Comparison of ENCODE assay signal across 8 cellular contexts in genomic region chr2:178761759-178762371, GRCh38. TPM values are rescaled to one million over a fixed set of nuclear protein-coding genes. Genes with fewer than 3 reads are reported as not detected.
DNase-seq lines count a peak whose midpoint lies in the region; ATAC-seq and TF ChIP-seq lines count a peak whose summit lies in the region.

No MANE protein-coding gene starts in this region.

- no peak overlapping the region for H3K23ac ChIP-seq in mesenchymal stem cell (ENCODE audit: low read length in 2 of 2)

- no peak overlapping the region for H2BK15ac ChIP-seq in mesenchymal stem cell (ENCODE audit: low read depth, poor library complexity, severe bottlenecking)

- H3K14ac ChIP-seq in mesenchymal stem cell (ENCODE audit: low read length in 2 of 2) = no peak overlapping the region

- TF ChIP-seq POLR2A in breast epithelium (IDR thresholded peaks at IDR 0.05) = no peak

- H2AK5ac ChIP-seq in mesenchymal stem cell (ENCODE audit: low read length, severe bottlenecking) = no peak overlapping the region

- H3K4ac ChIP-seq in mesenchymal stem cell (ENCODE audit: low read depth in 1 of 2, low read length in 2 of 2) = no peak overlapping the region

- no peak overlapping the region for H2AFZ ChIP-seq in mesenchymal stem cell (ENCODE audit: low read depth, low read length)

- no peak overlapping the region for H3K18ac ChIP-seq in mesenchymal stem cell (ENCODE audit: low read depth in 1 of 2, low read length in 2 of 2)

- no peak overlapping the region for H3K9ac ChIP-seq in mesenchymal stem cell (ENCODE audit: low read length)

- intact Hi-C loops in breast epithelium (cut with DNase I; ENCODE audit: low total_unique reads) (no loop called here), posterior cingulate gyrus (cut with DNase I) (no loop called here)

- H3K36me3 ChIP-seq in breast epithelium (no peaks in the 10 kb centered on the region), mesenchymal stem cell (ENCODE audit: control insufficient read depth in 1 of 2, insufficient read depth in 2 of 2, low read depth in 1 of 2, low read length in 2 of 2) (no peaks in the 10 kb centered on the region)

- H3K9me3 ChIP-seq in breast epithelium (no peaks in the 10 kb centered on the region), mesenchymal stem cell (ENCODE audit: control insufficient read depth, low read length) (no peaks in the 10 kb centered on the region)

- peak in 2 of 3 donors; percentile 40 to 56 for TF ChIP-seq CTCF in breast epithelium (IDR thresholded peaks at IDR 0.05)

- no peak overlapping the region for H2BK5ac ChIP-seq in mesenchymal stem cell (ENCODE audit: low read depth, low read length, poor library complexity, severe bottlenecking)

- no peak overlapping the region for H4K8ac ChIP-seq in mesenchymal stem cell (ENCODE audit: low read length)

- ATAC-seq in GM19035 (IDR thresholded peaks at IDR 0.05; ENCODE audit: unreplicated experiment) (peak; percentile 79), HG03565 (IDR thresholded peaks at IDR 0.05; ENCODE audit: unreplicated experiment) (peak; percentile 58)

- H3K79me1 ChIP-seq in mesenchymal stem cell (replicated peaks; ENCODE audit: low read length, poor library complexity, severe bottlenecking) = no peaks in the 10 kb centered on the region

- H3K4me2 ChIP-seq in mesenchymal stem cell (ENCODE audit: low read length, poor library complexity, severe bottlenecking) = no peak overlapping the region

- H3K27me3 ChIP-seq in breast epithelium (no peaks in the 10 kb centered on the region), mesenchymal stem cell (ENCODE audit: control insufficient read depth in 1 of 2, insufficient read depth in 1 of 2, low read length in 2 of 2) (no peaks in the 10 kb centered on the region)

- H3K4me1 ChIP-seq in breast epithelium (no peaks in the 10 kb centered on the region), mesenchymal stem cell (ENCODE audit: control insufficient read depth, insufficient read depth, low read depth, low read length) (no peaks in the 10 kb centered on the region)

- H3K27ac ChIP-seq in breast epithelium (no peak overlapping the region), mesenchymal stem cell (ENCODE audit: low read length, poor library complexity, severe bottlenecking) (no peak overlapping the region)

- no peak overlapping the region for H2BK12ac ChIP-seq in mesenchymal stem cell (ENCODE audit: low read length in 2 of 2)

- no peak overlapping the region for H4K91ac ChIP-seq in mesenchymal stem cell (ENCODE audit: low read length)

- H3K4me3 ChIP-seq in breast epithelium = no peak overlapping the region
- H3K4me3 ChIP-seq in mesenchymal stem cell (ENCODE audit: insufficient read depth in 1 of 2, low read depth in 1 of 2, low read length in 2 of 2) = no peak overlapping the region

- DNase-seq in DMS153 treated with DMSO at 0.1 percent for 48 hours (lab: John Stamatoyannopoulos, UW; ENCODE audit: unreplicated experiment) = peak; percentile 28
- peak; percentile 11 for DNase-seq in NCI-H82 treated with DMSO at 0.1 percent for 48 hours (lab: John Stamatoyannopoulos, UW; ENCODE audit: unreplicated experiment)
- DNase-seq in breast epithelium (ENCODE audit: low spot score in 2 of 2) = no peak
- DNase-seq in mesenchymal stem cell = peak; percentile 43
- no peak for DNase-seq in posterior cingulate gyrus
- DNase-seq in effector CD8-positive, alpha-beta T cell (lab: John Stamatoyannopoulos, UW) = no peak

- no peak overlapping the region for H2BK120ac ChIP-seq in mesenchymal stem cell (ENCODE audit: low read depth, low read length)

- 2% methylated on average over 2 of the region's 2 CpGs for WGBS in mesenchymal stem cell

RNA-seq across cellular contexts. Expression of gene TTN, which starts 45.4 kb away (rescaled TPM):
- 10 to 100 TPM in 1 of 3 donors, 1 to 10 TPM in 2; 2.9 to 23.4 (median 3.5) TPM for total RNA-seq in breast epithelium
- polyA plus RNA-seq in mesenchymal stem cell (2013, experiment 1 of 2) = 0.03 TPM
- 0.01 TPM for polyA plus RNA-seq in mesenchymal stem cell (2013, experiment 2 of 2)

Comparison
In these comparisons a context has a peak if more than half of its experiments do, and no peak if none do; other contexts are left out.
1. DNase-seq: peak in DMS153 treated with DMSO at 0.1 percent for 48 hours (single experiment), NCI-H82 treated with DMSO at 0.1 percent for 48 hours (single experiment) and mesenchymal stem cell (single experiment); none in breast epithelium (0 of 2), posterior cingulate gyrus (0 of 10) and effector CD8-positive, alpha-beta T cell (single experiment).